In the genomic region with DNA sequence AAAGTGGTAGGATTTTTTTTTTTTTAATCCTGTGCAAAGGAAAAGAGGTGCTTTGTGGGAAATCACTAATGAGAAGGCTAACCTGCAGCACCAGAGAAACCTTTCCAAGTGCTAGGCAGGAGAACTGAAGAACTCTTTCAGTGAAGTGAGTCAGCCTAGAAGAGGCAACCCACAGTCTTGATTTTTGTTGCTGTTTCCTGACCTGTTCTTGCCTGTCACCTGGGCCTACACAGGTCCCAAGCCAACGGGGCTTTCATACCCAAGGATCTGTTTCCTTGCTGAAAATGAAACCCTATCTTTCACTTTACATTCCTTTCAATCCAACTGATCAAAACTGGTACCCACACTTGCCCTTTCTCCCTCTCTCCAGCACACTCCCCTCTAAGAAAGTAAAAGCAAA, we compare ENCODE assay signal across 1 cellular context.
TF ChIP-seq lines count a peak whose summit lies in the region.

No MANE protein-coding gene starts in this region.

TF ChIP-seq in HEK293, 187 proteins besides CTCF, POLR2A, EP300 and RAD21 (continued from another document):
- TF ChIP-seq SCRT1 (tag by site-specific recombination; IDR thresholded peaks at IDR 0.05; ENCODE audit: borderline replicate concordance) = no peak
TF ChIP-seq in HEK293: peak in this region for 1.
